8 cellular contexts compared by ENCODE assay signal in genomic region chr7:127585044-127585953, GRCh38. TPM values are rescaled to one million over a fixed set of nuclear protein-coding genes. Genes with fewer than 3 reads are reported as not detected.
DNase-seq lines count a peak whose midpoint lies in the region; ATAC-seq, FAIRE-seq and TF ChIP-seq lines count a peak whose summit lies in the region.

TSS of gene GCC1 (minus strand) at chr7:127585596. CDS start at chr7:127585182, 414 bp downstream.

- peaks cover 6 to 18% (median 8%) of the 10 kb centered on the region in 4 experiments for H3K4me1 ChIP-seq in H1 (replicated peaks in 1 of 4; ENCODE audit: control insufficient read depth in 3 of 4, insufficient read depth in 4 of 4, low read length in 3 of 4)

- no peaks in the 10 kb centered on the region for H3K9me3 Mint-ChIP-seq in activated CD8-positive, alpha-beta memory T cell treated with anti-CD3 and anti-CD28 coated beads, Interleukin-2, amount 10 ng/mL, durations not matched to agents 7 days and 5 days (ENCODE audit: low read depth)

- peaks cover 10% of the 10 kb centered on the region for H3K23me2 ChIP-seq in H1 (ENCODE audit: low read depth, low read length)

- peaks cover 0 to 18% (median 6%) of the 10 kb centered on the region in 4 experiments; a peak in 4 of 8 replicates for H3K36me3 ChIP-seq in H1 (ENCODE audit: control insufficient read depth in 2 of 4, insufficient read depth in 4 of 4, low read length in 3 of 4)

- H3K27me3 Mint-ChIP-seq in activated CD8-positive, alpha-beta memory T cell treated with anti-CD3 and anti-CD28 coated beads, Interleukin-2, amount 10 ng/mL, durations not matched to agents 7 days and 5 days = no peaks in the 10 kb centered on the region

- no peak for FAIRE-seq in H1 (lab: Jason Lieb, UNC)

- H3K23ac ChIP-seq in H1 (ENCODE audit: insufficient read length) = no peak within 1 kb of the TSS

- no peak within 1 kb of the TSS for H3K14ac ChIP-seq in H1 (ENCODE audit: insufficient read length)

- H3K27ac Mint-ChIP-seq in activated CD8-positive, alpha-beta memory T cell treated with anti-CD3 and anti-CD28 coated beads, Interleukin-2, amount 10 ng/mL, durations not matched to agents 7 days and 5 days = peak within 1 kb of the TSS; percentile 90

- peak within 1 kb of the TSS; percentile 91; the same call in 1 of the 2 replicates for H2BK12ac ChIP-seq in H1 (ENCODE audit: low read depth, low read length)

- peaks cover 5 to 23% (median 22%) of the 10 kb centered on the region in 4 experiments for H3K27me3 ChIP-seq in H1 (replicated peaks in 1 of 4; ENCODE audit: control insufficient read depth in 3 of 4, extremely low read depth in 1 of 4, insufficient read depth in 3 of 4, low read length in 3 of 4)

- H3K79me1 ChIP-seq in H1 (ENCODE audit: low read depth, low read length) = peaks cover 11% of the 10 kb centered on the region; the same call in 1 of the 2 replicates

- H3K36me3 Mint-ChIP-seq in activated CD8-positive, alpha-beta memory T cell treated with anti-CD3 and anti-CD28 coated beads, Interleukin-2, amount 10 ng/mL, durations not matched to agents 7 days and 5 days = peaks cover 15% of the 10 kb centered on the region

- CTCF ChIA-PET in activated CD8-positive, alpha-beta memory T cell treated with anti-CD3 and anti-CD28 coated beads, Interleukin-2, amount 10 ng/mL, durations not matched to agents 7 days and 5 days (lab: Charles Lee) = interaction anchor here (0.8 to 1.4 kb wide), 2 partner anchors 41 to 624 kb away, joined by 3 to 6 read pairs; no protein-coding TSS in a partner anchor
- CTCF ChIA-PET in H1 (lab: Charles Lee; ENCODE audit: partially characterized antibody) = interaction anchor here (0.5 to 2.6 kb wide), 12 partner anchors 9 to 519 kb away, joined by 3 to 16 read pairs (median 4); no protein-coding TSS in a partner anchor

- peak within 1 kb of the TSS; percentile 14 for H3K56ac ChIP-seq in H1 (replicated peaks; ENCODE audit: insufficient read length, low read depth, low read length)

- peaks cover 53% of the 10 kb centered on the region for H3K4me1 Mint-ChIP-seq in activated CD8-positive, alpha-beta memory T cell treated with anti-CD3 and anti-CD28 coated beads, Interleukin-2, amount 10 ng/mL, durations not matched to agents 7 days and 5 days

- no peaks in the 10 kb centered on the region for H3K9me3 ChIP-seq in H1 (ENCODE audit: insufficient read depth in 2 of 2, low read depth in 1 of 2, low read length in 1 of 2)

- TF ChIP-seq POLR2A in H1 (IDR thresholded peaks at IDR 0.05; ENCODE audit: control extremely low read depth in 1 of 2, low read depth in 2 of 2, low read length in 2 of 2) = peak in 1 of 2 experiments; percentile 92; a peak in 2 of 3 replicates

- peaks cover 0 to 19% of the 10 kb centered on the region in 2 experiments; a peak in 1 of 4 replicates for H3K79me2 ChIP-seq in H1 (ENCODE audit: control insufficient read depth in 1 of 2, insufficient read depth in 2 of 2, low read length in 2 of 2)

- H4K5ac ChIP-seq in H1 (ENCODE audit: insufficient read length, low read depth, low read length) = peak within 1 kb of the TSS; percentile 59

- H2AK5ac ChIP-seq in H1 (ENCODE audit: low read depth, low read length) = no peak within 1 kb of the TSS; the same call in 1 of the 2 replicates

- peak within 1 kb of the TSS; percentile 76; the same call in 1 of the 2 replicates for H2BK5ac ChIP-seq in H1 (ENCODE audit: low read depth, low read length)

- H4K20me1 ChIP-seq in H1 (replicated peaks in 1 of 2; ENCODE audit: control insufficient read depth in 1 of 2, insufficient read depth in 2 of 2, low read length in 2 of 2) = peaks cover 8 to 18% of the 10 kb centered on the region in 2 experiments

- POLR2A ChIA-PET in H1 (lab: Charles Lee; ENCODE audit: partially characterized antibody) = interaction anchor here (0.7 to 1.6 kb wide), 5 partner anchors 13 to 98 kb away, joined by 3 to 5 read pairs (median 3); no protein-coding TSS in a partner anchor

- peak within 1 kb of the TSS; percentile 97 for H3K18ac ChIP-seq in H1 (ENCODE audit: extremely low read depth, low read length)

- H3K9ac ChIP-seq in H1 (replicated peaks in 1 of 4; ENCODE audit: extremely low read depth in 1 of 4, low read depth in 3 of 4, low read length in 3 of 4) = peak within 1 kb of the TSS; percentile 55 to 77 (median 74)

- H2AFZ ChIP-seq in H1 (ENCODE audit: low read length) = peak within 1 kb of the TSS; percentile 96

- peak within 1 kb of the TSS; percentile 100 for H2BK15ac ChIP-seq in H1 (ENCODE audit: low read length)

- no peak; a peak in 1 of 3 replicates for TF ChIP-seq EP300 in H1 (IDR thresholded peaks at IDR 0.05; ENCODE audit: borderline replicate concordance in 1 of 2, low read depth in 2 of 2, low read length in 2 of 2)

- H4K91ac ChIP-seq in H1 (replicated peaks; ENCODE audit: insufficient read length, low read length) = no peak within 1 kb of the TSS

- no peak within 1 kb of the TSS for H2BK120ac ChIP-seq in H1 (replicated peaks; ENCODE audit: low read depth, low read length)

- peak; percentile 87 for ATAC-seq in GM19468 (IDR thresholded peaks at IDR 0.05; ENCODE audit: extremely low read depth, unreplicated experiment)
- ATAC-seq in activated CD8-positive, alpha-beta memory T cell treated with anti-CD3 and anti-CD28 coated beads, Interleukin-2, amount 10 ng/mL, durations not matched to agents 7 days and 5 days = peak; percentile 78

- no peak within 1 kb of the TSS for H3K4ac ChIP-seq in H1 (replicated peaks; ENCODE audit: insufficient read length, low read depth, low read length)

- no peak for TF ChIP-seq RAD21 in H1 (IDR thresholded peaks at IDR 0.05 in 1 of 2, conservative IDR thresholded peaks at IDR 0.05 in 1 of 2; ENCODE audit: low read depth in 2 of 2, low read length in 2 of 2)

- H2BK20ac ChIP-seq in H1 (ENCODE audit: low read length) = no peak within 1 kb of the TSS

- no peak for TF ChIP-seq CTCF in H1 (IDR thresholded peaks at IDR 0.05; ENCODE audit: control extremely low read depth in 1 of 3, insufficient read depth in 1 of 3, low read depth in 1 of 3, low read length in 3 of 3)

- H3K4me2 ChIP-seq in H1 (ENCODE audit: insufficient read depth in 1 of 2, low read depth in 2 of 2, low read length in 2 of 2) = peak within 1 kb of the TSS; percentile 81 to 91

- WGBS in H1 (ENCODE audit: extremely low coverage in 1 of 2, insufficient coverage in 1 of 2, insufficient read length in 1 of 2, insufficient replicate concordance in 2 of 2, low coverage in 1 of 2, low lambda C conversion rate in 2 of 2, missing lambda C conversion rate in 1 of 2), 2 experiments = 4% methylated on average over 69 of the region's 78 CpGs; no CpG with 5 or more reads in 1 of the 2 experiments

- peak within 1 kb of the TSS; percentile 86 for H4K8ac ChIP-seq in H1 (ENCODE audit: extremely low read depth, insufficient read depth, low read length)

- H3K4me3 ChIP-seq in H1 (ENCODE audit: extremely low read depth in 1 of 4, insufficient read depth in 2 of 4, low read depth in 3 of 4, low read length in 4 of 4) = peak within 1 kb of the TSS; percentile 80 to 95 (median 90)

- H3K27ac ChIP-seq in H1 (ENCODE audit: low read depth, low read length) = peak within 1 kb of the TSS; percentile 51; the same call in 1 of the 2 replicates

- peak within 1 kb of the TSS; percentile 91 for H3K4me3 Mint-ChIP-seq in activated CD8-positive, alpha-beta memory T cell treated with anti-CD3 and anti-CD28 coated beads, Interleukin-2, amount 10 ng/mL, durations not matched to agents 7 days and 5 days

- DNase-seq in COLO829 (ENCODE audit: low spot score) = peak; percentile 97
- DNase-seq in HS-27A (ENCODE audit: low read depth) = peak; percentile 43
- DNase-seq in NOMO-1 treated with DMSO at 0.1 percent for 48 hours (lab: John Stamatoyannopoulos, UW; ENCODE audit: unreplicated experiment) = peak; percentile 43
- peak; percentile 94 for DNase-seq in activated CD8-positive, alpha-beta memory T cell treated with anti-CD3 and anti-CD28 coated beads, Interleukin-2, amount 10 ng/mL, durations not matched to agents 7 days and 5 days
- peak; percentile 66 to 100 for DNase-seq in H1 (ENCODE audit: low read depth in 1 of 2, low spot score in 2 of 2)
- peak; percentile 98 for DNase-seq in mesenteric fat pad (ENCODE audit: low spot score)
- peak; percentile 95 for DNase-seq in stimulated activated CD8-positive, alpha-beta memory T cell treated with anti-CD3 and anti-CD28 coated beads, Interleukin-15, amount 100 ng/mL, for 24 hours (ENCODE audit: low read depth)

TF ChIP-seq in H1, 55 proteins besides CTCF, POLR2A, EP300 and RAD21 (continues in another document):
- TF ChIP-seq TAF1 (IDR thresholded peaks at IDR 0.05; ENCODE audit: low read depth, low read length) = peak; percentile 88
- TF ChIP-seq YY1 (IDR thresholded peaks at IDR 0.05; ENCODE audit: low read depth, low read length) = 0 out of 2 replicates have a peak, but pooled peaks have one; percentile 32

RNA-seq across cellular contexts. Expression of gene GCC1, which starts in this region (rescaled TPM):
- total RNA-seq in activated CD8-positive, alpha-beta memory T cell treated with anti-CD3 and anti-CD28 coated beads, Interleukin-2, amount 10 ng/mL, durations not matched to agents 7 days and 5 days = 10 to 100 TPM; 21.0 to 22.3 TPM
- 14.7 and 15.0 TPM in 2 replicates for total RNA-seq in H1 (2021; fragmentation: NEBNext Ultra II Directional; extraction: Animal tissue kit (Norgen Biotek cat#: 25700))
- polyA plus RNA-seq in H1 (2011; rRNA removed) = 3.3 and 4.6 TPM in 2 replicates
- 6.0 TPM for polyA plus RNA-seq in H1 (2011; cell fraction: cytosol; rRNA removed)
- 4.3 TPM for polyA plus RNA-seq in H1 (2011; cell fraction: nucleus; rRNA removed)
- polyA plus RNA-seq in H1 (2012, experiment 1 of 2) = 10.9 to 11.3 TPM (median 11.0 TPM) in 4 replicates
- polyA plus RNA-seq in H1 (2012, experiment 2 of 2) = 2.1 TPM
- 5.6 TPM for polyA plus RNA-seq in H1 (2013, experiment 1 of 2)
- 5.4 TPM for polyA plus RNA-seq in H1 (2013, experiment 2 of 2)
- 9.9 and 13.4 TPM in 2 replicates for polyA minus RNA-seq in H1 (2011; rRNA and poly(A)+ RNA removed)
- polyA minus RNA-seq in H1 (2011; cell fraction: cytosol; rRNA and poly(A)+ RNA removed) = 8.1 TPM
- 8.7 TPM for polyA minus RNA-seq in H1 (2011; cell fraction: nucleus; rRNA and poly(A)+ RNA removed)
- total RNA-seq in mesenteric fat pad = 16.4 TPM

Comparison
In these comparisons a context has a peak if more than half of its experiments do, and no peak if none do; other contexts are left out.
1. Peak in every context shown above with its lines: DNase-seq, ATAC-seq, H3K4me3 ChIP-seq and H3K27ac ChIP-seq.
2. DNase-seq: peak in every context shown above with its lines; median percentile 98 in mesenteric fat pad; 97 in COLO829; 95 in stimulated activated CD8-positive, alpha-beta memory T cell treated with anti-CD3 and anti-CD28 coated beads, Interleukin-15, amount 100 ng/mL, for 24 hours; 94 in activated CD8-positive, alpha-beta memory T cell treated with anti-CD3 and anti-CD28 coated beads, Interleukin-2, amount 10 ng/mL, durations not matched to agents 7 days and 5 days; 83 in H1; 43 in HS-27A; 43 in NOMO-1 treated with DMSO at 0.1 percent for 48 hours.